In genomic region chr5:96687812-96688453, GRCh38 we compare ENCODE assay signal across 8 cellular contexts. TPM values are rescaled to one million over a fixed set of nuclear protein-coding genes. Genes with fewer than 3 reads are reported as not detected.
DNase-seq lines count a peak whose midpoint lies in the region; ATAC-seq, FAIRE-seq and TF ChIP-seq lines count a peak whose summit lies in the region.

No MANE protein-coding gene starts in this region.

- H2AFZ ChIP-seq in DND-41 (ENCODE audit: low read depth, low read length) = no peak overlapping the region

- FAIRE-seq in RCC 7860 (lab: Jason Lieb, UNC) = peak; percentile 44

- H3K27ac Mint-ChIP-seq in endothelial cell (ENCODE audit: unreplicated experiment) = no peak overlapping the region
- H3K27ac Mint-ChIP-seq in nephron = no peak overlapping the region

- H3K4me1 ChIP-seq in DND-41 (ENCODE audit: insufficient read depth, low read length) = no peaks in the 10 kb centered on the region

- H3K27me3 Mint-ChIP-seq in endothelial cell (ENCODE audit: unreplicated experiment) = no peaks in the 10 kb centered on the region
- H3K27me3 Mint-ChIP-seq in nephron (ENCODE audit: low read depth) = no peaks in the 10 kb centered on the region

- no peak overlapping the region for H3K9ac ChIP-seq in DND-41 (ENCODE audit: low read depth, low read length)

- ATAC-seq in DND-41 (ENCODE audit: insufficient read depth, low read depth) = peak; percentile 75; the same call in 2 of the 3 replicates
- ATAC-seq in GM19467 (IDR thresholded peaks at IDR 0.05; ENCODE audit: unreplicated experiment) = peak; percentile 87
- ATAC-seq in HG03521 (IDR thresholded peaks at IDR 0.05; ENCODE audit: unreplicated experiment) = peak; percentile 72

- H4K20me1 ChIP-seq in DND-41 (ENCODE audit: insufficient read depth, low read length) = no peaks in the 10 kb centered on the region

- peaks cover 3% of the 10 kb centered on the region for H3K27me3 ChIP-seq in DND-41 (ENCODE audit: insufficient read depth, low read length, poor library complexity)

- H3K36me3 Mint-ChIP-seq in endothelial cell (ENCODE audit: low read depth, unreplicated experiment) (no peaks in the 10 kb centered on the region), nephron (ENCODE audit: low read depth) (no peaks in the 10 kb centered on the region)

- H3K4me1 Mint-ChIP-seq in endothelial cell (ENCODE audit: unreplicated experiment) = no peaks in the 10 kb centered on the region
- no peaks in the 10 kb centered on the region for H3K4me1 Mint-ChIP-seq in nephron

- TF ChIP-seq CTCF in DND-41 (IDR thresholded peaks at IDR 0.05; ENCODE audit: borderline replicate concordance, extremely low read depth, low read length, poor library complexity, severe bottlenecking) (peak; percentile 66), endothelial cell (IDR thresholded peaks at IDR 0.05; ENCODE audit: unreplicated experiment) (peak; percentile 74), nephron (IDR thresholded peaks at IDR 0.05; ENCODE audit: unreplicated experiment in 3 of 3) (peak; percentile 69 to 77 (median 72))

- H3K4me2 ChIP-seq in DND-41 (ENCODE audit: insufficient read depth, low read length) = peak overlapping the region; percentile 31; the same call in 1 of the 2 replicates

- H3K79me2 ChIP-seq in DND-41 (ENCODE audit: insufficient read depth, low read length) = no peaks in the 10 kb centered on the region

- H3K36me3 ChIP-seq in DND-41 (ENCODE audit: insufficient read depth, low read length) = no peaks in the 10 kb centered on the region

- DNase-seq in DND-41 = no peak
- peak; percentile 17 for DNase-seq in RCC 7860 (ENCODE audit: low spot score)
- DNase-seq in endothelial cell (ENCODE audit: low spot score) = no peak
- DNase-seq in NCI-H345 treated with DMSO at 0.1 percent for 48 hours (lab: John Stamatoyannopoulos, UW; ENCODE audit: unreplicated experiment) = no peak
- DNase-seq in midbrain (lab: John Stamatoyannopoulos, UW) = no peak

- no peak overlapping the region for H3K4me3 Mint-ChIP-seq in endothelial cell (ENCODE audit: unreplicated experiment)
- H3K4me3 Mint-ChIP-seq in nephron = no peak overlapping the region

- H3K4me3 ChIP-seq in DND-41 (ENCODE audit: low read depth in 1 of 2, low read length in 2 of 2) = no peak overlapping the region

- no peak overlapping the region for H3K27ac ChIP-seq in DND-41 (ENCODE audit: low read length)

- H3K9me3 Mint-ChIP-seq in endothelial cell (ENCODE audit: unreplicated experiment) (no peaks in the 10 kb centered on the region), nephron (no peaks in the 10 kb centered on the region)

- no peaks in the 10 kb centered on the region for H3K9me3 ChIP-seq in DND-41 (ENCODE audit: insufficient read depth, low read length, severe bottlenecking)

RNA-seq across cellular contexts. Expression of gene CAST, which starts 25.8 kb away (rescaled TPM):
- total RNA-seq in endothelial cell (ENCODE audit: unreplicated experiment) = 105 TPM
